11 cellular contexts compared by ENCODE assay signal in genomic region chr17:44971776-44972483, GRCh38. TPM values are rescaled to one million over a fixed set of nuclear protein-coding genes. Genes with fewer than 3 reads are reported as not detected.
A peak's percentile ranks its signal among the peaks of the same experiment; 100 is the strongest.
DNase-seq lines count a peak whose midpoint lies in the region; ATAC-seq and TF ChIP-seq lines count a peak whose summit lies in the region.
"Had no signal": no experiment of that assay in that cellular context is flagged by ENCODE, and none has a peak within 500 bp of the region (broad histone marks: within the 10 kb centered on the region; RNA-seq: fewer than 3 reads in every experiment).

No MANE protein-coding gene starts in this region.

- DNase-seq in activated CD4-positive, alpha-beta T cell treated with anti-CD3 and anti-CD28 coated beads for 36 hours, result peak; percentile 87
- no peak for DNase-seq in activated CD4-positive, alpha-beta T cell treated with anti-CD3 and anti-CD28 coated beads for 1 hour
- DNase-seq in activated T-cell treated with anti-CD3 and anti-CD28 coated beads for 48 hours (ENCODE audit: low read depth) (peak; percentile 58), COLO668 (lab: John Stamatoyannopoulos, UW; ENCODE audit: unreplicated experiment) (no peak), tibial nerve (ENCODE audit: low spot score in 2 of 2) (no peak)
- peak; percentile 23 to 70 for DNase-seq in stimulated activated effector memory CD8-positive, alpha-beta T cell treated with anti-CD3 and anti-CD28 coated beads, Interleukin-12 subunit alpha, Interleukin-12 subunit beta, amount 100 ng/mL, for 72 hours (ENCODE audit: low spot score in 2 of 2)
- DNase-seq: cortex of kidney, SHP77 treated with DMSO at 0.1 percent for 48 hours had no signal

- peaks cover 42% of the 10 kb centered on the region for H3K4me1 Mint-ChIP-seq in activated CD4-positive, alpha-beta T cell treated with anti-CD3 and anti-CD28 coated beads for 36 hours
- H3K4me1 Mint-ChIP-seq in stimulated activated effector memory CD8-positive, alpha-beta T cell treated with anti-CD3 and anti-CD28 coated beads, Interleukin-12 subunit alpha, Interleukin-12 subunit beta, amount 100 ng/mL, for 72 hours, result peaks cover 37% of the 10 kb centered on the region

- no peak overlapping the region for H3K27ac ChIP-seq in iPS-18a (ENCODE audit: low read length)
- H3K27ac ChIP-seq in tibial nerve, result no peak overlapping the region

- peaks cover 31% of the 10 kb centered on the region for H3K27me3 Mint-ChIP-seq in activated CD4-positive, alpha-beta T cell treated with anti-CD3 and anti-CD28 coated beads for 36 hours

- H3K27ac Mint-ChIP-seq in activated CD4-positive, alpha-beta T cell treated with anti-CD3 and anti-CD28 coated beads for 36 hours, result peak overlapping the region; percentile 84
- no peak overlapping the region for H3K27ac Mint-ChIP-seq in stimulated activated effector memory CD8-positive, alpha-beta T cell treated with anti-CD3 and anti-CD28 coated beads, Interleukin-12 subunit alpha, Interleukin-12 subunit beta, amount 100 ng/mL, for 72 hours

- H3K27me3 ChIP-seq in iPS-18a (ENCODE audit: control insufficient read depth, insufficient read depth, low read length), result peaks cover 42% of the 10 kb centered on the region
- peaks cover 2 to 38% of the 10 kb centered on the region in 2 donors for H3K27me3 ChIP-seq in tibial nerve

- TF ChIP-seq POLR2A in tibial nerve (IDR thresholded peaks at IDR 0.05), result no peak

- H3K4me3 ChIP-seq in iPS-18a (ENCODE audit: low read length) (peak overlapping the region; percentile 13), tibial nerve (no peak overlapping the region)

- H3K9me3 ChIP-seq in iPS-18a (ENCODE audit: control insufficient read depth, low read depth, low read length) (no peaks in the 10 kb centered on the region), tibial nerve (no peaks in the 10 kb centered on the region)

- ATAC-seq in activated CD4-positive, alpha-beta T cell treated with anti-CD3 and anti-CD28 coated beads for 36 hours, result peak; percentile 85
- ATAC-seq in stimulated activated effector memory CD8-positive, alpha-beta T cell treated with anti-CD3 and anti-CD28 coated beads, Interleukin-12 subunit alpha, Interleukin-12 subunit beta, amount 100 ng/mL, for 72 hours, result peak; percentile 88
- no peak for ATAC-seq in GM18502 (IDR thresholded peaks at IDR 0.05; ENCODE audit: poor library complexity, unreplicated experiment)

- H3K36me3 Mint-ChIP-seq in activated CD4-positive, alpha-beta T cell treated with anti-CD3 and anti-CD28 coated beads for 36 hours (ENCODE audit: low read depth), result no peaks in the 10 kb centered on the region
- peaks cover 5% of the 10 kb centered on the region for H3K36me3 Mint-ChIP-seq in stimulated activated effector memory CD8-positive, alpha-beta T cell treated with anti-CD3 and anti-CD28 coated beads, Interleukin-12 subunit alpha, Interleukin-12 subunit beta, amount 100 ng/mL, for 72 hours

- intact Hi-C loops in activated CD4-positive, alpha-beta T cell treated with anti-CD3 and anti-CD28 coated beads for 36 hours (cut with DNase I, micrococcal nuclease), result loop anchor here (1.0 to 5.0 kb wide), 7 partner anchors 25 to 341 kb away; partner anchors contain the start of genes EFTUD2 (in 2 of the 2), KIF18B (in 2 of the 2) and DCAKD (in 1 of the 2)

- no peaks in the 10 kb centered on the region for H3K9me3 Mint-ChIP-seq in activated CD4-positive, alpha-beta T cell treated with anti-CD3 and anti-CD28 coated beads for 36 hours (ENCODE audit: low read depth)
- H3K9me3 Mint-ChIP-seq in stimulated activated effector memory CD8-positive, alpha-beta T cell treated with anti-CD3 and anti-CD28 coated beads, Interleukin-12 subunit alpha, Interleukin-12 subunit beta, amount 100 ng/mL, for 72 hours, result no peaks in the 10 kb centered on the region

- POLR2A ChIA-PET in activated CD4-positive, alpha-beta T cell treated with anti-CD3 and anti-CD28 coated beads for 36 hours (lab: Charles Lee), result interaction anchor here (0.5 to 1.3 kb wide), 5 partner anchors 9 to 254 kb away, joined by 3 to 8 read pairs (median 3); no protein-coding TSS in a partner anchor

- TF ChIP-seq CTCF in tibial nerve (IDR thresholded peaks at IDR 0.05), result no peak

- H3K9ac ChIP-seq in iPS-18a (ENCODE audit: low read length), result no peak overlapping the region

- no peak for TF ChIP-seq EP300 in tibial nerve (IDR thresholded peaks at IDR 0.05)

- H3K36me3 ChIP-seq in iPS-18a (ENCODE audit: control insufficient read depth, low read depth, low read length), result no peaks in the 10 kb centered on the region
- no peaks in the 10 kb centered on the region for H3K36me3 ChIP-seq in tibial nerve

- CTCF ChIA-PET in activated CD4-positive, alpha-beta T cell treated with anti-CD3 and anti-CD28 coated beads for 36 hours (lab: Charles Lee), result interaction anchor here (0.6 to 2.5 kb wide), 13 partner anchors 12 to 1027 kb away, joined by 3 to 8 read pairs (median 3); partner anchors contain the start of genes ACBD4 and KIF18B

- H3K4me3 Mint-ChIP-seq in activated CD4-positive, alpha-beta T cell treated with anti-CD3 and anti-CD28 coated beads for 36 hours, result peak overlapping the region; percentile 43
- H3K4me3 Mint-ChIP-seq in stimulated activated effector memory CD8-positive, alpha-beta T cell treated with anti-CD3 and anti-CD28 coated beads, Interleukin-12 subunit alpha, Interleukin-12 subunit beta, amount 100 ng/mL, for 72 hours, result peak overlapping the region; percentile 2

- WGBS in tibial nerve, 2 donors, result 65 to 82% methylated on average over 8 of the region's 8 CpGs

- peaks cover 26% of the 10 kb centered on the region for H3K4me1 ChIP-seq in iPS-18a (ENCODE audit: control insufficient read depth, low read depth, low read length)
- H3K4me1 ChIP-seq in tibial nerve, result peaks cover 0 to 32% (median 21%) of the 10 kb centered on the region in 4 donors

RNA-seq across cellular contexts. Expression of gene C1QL1, which starts 3.8 kb away (rescaled TPM):
- under 1 TPM; 0.37 to 0.83 TPM for total RNA-seq in activated CD4-positive, alpha-beta T cell treated with anti-CD3 and anti-CD28 coated beads for 36 hours
- 10 to 100 TPM in 3 of 4 donors, 1 to 10 TPM in 1; 9.8 to 25.5 (median 21.2) TPM for total RNA-seq in tibial nerve

RNA-seq across cellular contexts. Expression of gene KIF18B, which starts 24.4 kb away (rescaled TPM):
- total RNA-seq in activated CD4-positive, alpha-beta T cell treated with anti-CD3 and anti-CD28 coated beads for 36 hours, result 10 to 100 TPM; 38.9 to 48.7 TPM
- under 1 TPM in 2 of 4 donors, not detected in 2; 0.30 to 0.66 TPM for total RNA-seq in tibial nerve

RNA-seq across cellular contexts. Expression of gene GFAP, which starts 56.6 kb away (rescaled TPM):
- not detected for total RNA-seq in activated CD4-positive, alpha-beta T cell treated with anti-CD3 and anti-CD28 coated beads for 36 hours
- 10 to 100 TPM in 1 of 4 donors, 1 to 10 TPM in 3; 1.6 to 37.2 (median 7.3) TPM for total RNA-seq in tibial nerve
- total RNA-seq: A673 had no signal

Comparison
In these comparisons a context has a peak if more than half of its experiments do, and no peak if none do; other contexts are left out.
1. DNase-seq: peak in activated CD4-positive, alpha-beta T cell treated with anti-CD3 and anti-CD28 coated beads for 36 hours (single experiment), activated T-cell treated with anti-CD3 and anti-CD28 coated beads for 48 hours (single experiment) and stimulated activated effector memory CD8-positive, alpha-beta T cell treated with anti-CD3 and anti-CD28 coated beads, Interleukin-12 subunit alpha, Interleukin-12 subunit beta, amount 100 ng/mL, for 72 hours (2 of 2); none in activated CD4-positive, alpha-beta T cell treated with anti-CD3 and anti-CD28 coated beads for 1 hour (single experiment), COLO668 (single experiment) and tibial nerve (0 of 2).
2. RNA of gene C1QL1, which starts 3.8 kb away (total RNA-seq): 9.8 to 25.5 TPM in tibial nerve; 0.37 to 0.83 TPM in activated CD4-positive, alpha-beta T cell treated with anti-CD3 and anti-CD28 coated beads for 36 hours; every median in the first group is over 4 times any median in the second.
3. RNA of gene KIF18B, which starts 24.4 kb away (total RNA-seq): 38.9 to 48.7 TPM in activated CD4-positive, alpha-beta T cell treated with anti-CD3 and anti-CD28 coated beads for 36 hours; 0.30 to 0.66 TPM in tibial nerve; every median in the first group is over 10 times any median in the second.